22 cellular contexts compared by ENCODE assay signal in the genomic region with DNA sequence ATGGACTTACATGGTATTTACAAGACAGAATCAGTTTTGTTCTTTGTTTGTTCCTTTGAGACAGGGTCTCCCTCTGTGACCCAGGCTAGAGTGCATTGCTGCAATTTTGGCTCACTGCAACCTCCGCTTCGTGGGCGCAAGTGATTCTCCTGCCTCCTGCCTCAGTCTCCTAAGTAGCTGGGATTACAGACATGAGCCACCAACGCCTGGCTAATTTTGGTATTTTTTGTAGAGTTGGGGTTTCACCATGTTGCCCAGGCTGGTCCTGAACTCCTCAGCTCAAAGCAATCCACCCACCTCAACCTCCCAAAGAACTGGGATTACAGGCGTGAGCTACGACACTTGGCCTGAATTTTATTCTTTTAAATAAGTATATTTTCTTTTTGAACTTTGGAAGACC. TPM values are rescaled to one million over a fixed set of nuclear protein-coding genes. Genes with fewer than 3 reads are reported as not detected.
DNase-seq lines count a peak whose midpoint lies in the region; ATAC-seq, FAIRE-seq and TF ChIP-seq lines count a peak whose summit lies in the region.
"Had no signal": no experiment of that assay in that cellular context is flagged by ENCODE, and none has a peak within 500 bp of the region (broad histone marks: within the 10 kb centered on the region; RNA-seq: fewer than 3 reads in every experiment).

No MANE protein-coding gene starts in this region.

- H3K27ac ChIP-seq in sigmoid colon = no peak overlapping the region
- H3K27ac ChIP-seq: 22Rv1; A549; BLaER1 treated with 17β-estradiol and CSF1 and Interleukin-3, amounts not matched to agents 10 nM and 100 nM; C4-2B had no signal

- H3K4me1 ChIP-seq in sigmoid colon = no peaks in the 10 kb centered on the region
- H3K4me1 ChIP-seq: A549; BLaER1 treated with 17β-estradiol and CSF1 and Interleukin-3, amounts not matched to agents 10 nM and 100 nM; Caco-2 had no signal

- TF ChIP-seq POLR2A in GM12891 (IDR thresholded peaks at IDR 0.05; ENCODE audit: low read depth, low read length) = no peak
- TF ChIP-seq POLR2A in sigmoid colon (IDR thresholded peaks at IDR 0.05) = no peak

- H3K4me3 ChIP-seq in sigmoid colon = no peak overlapping the region
- H3K4me3 ChIP-seq: A549; BLaER1 treated with 17β-estradiol and CSF1 and Interleukin-3, amounts not matched to agents 10 nM and 100 nM had no signal

- ATAC-seq in stimulated activated effector memory CD8-positive, alpha-beta T cell treated with anti-CD3 and anti-CD28 coated beads, Interleukin-12 subunit alpha, Interleukin-12 subunit beta, amount 100 ng/mL, for 72 hours = no peak
- no peak for ATAC-seq in HG03135 (IDR thresholded peaks at IDR 0.05; ENCODE audit: unreplicated experiment)
- ATAC-seq: A549; CD8-positive, alpha-beta T cell had no signal

- H3K27me3 ChIP-seq in sigmoid colon = no peaks in the 10 kb centered on the region
- H3K27me3 ChIP-seq: BLaER1 treated with 17β-estradiol and CSF1 and Interleukin-3, amounts not matched to agents 10 nM and 100 nM had no signal

- TF ChIP-seq EP300 in sigmoid colon (IDR thresholded peaks at IDR 0.05) = no peak

- FAIRE-seq in GM12891 (lab: Jason Lieb, UNC) = peak; percentile 33
- FAIRE-seq: A549, D721Med, G401.6, GM12892, GM18507 had no signal

- no peak for TF ChIP-seq CTCF in sigmoid colon (IDR thresholded peaks at IDR 0.05)

- WGBS in sigmoid colon, 2 donors = 95 to 97% methylated on average over 6 of the region's 6 CpGs

- H3K4me3 Mint-ChIP-seq in stimulated activated effector memory CD8-positive, alpha-beta T cell treated with anti-CD3 and anti-CD28 coated beads, Interleukin-12 subunit alpha, Interleukin-12 subunit beta, amount 100 ng/mL, for 72 hours = no peak overlapping the region
- H3K4me3 Mint-ChIP-seq: B cell; CD4-positive, alpha-beta T cell; CD8-positive, alpha-beta T cell had no signal

- H3K9me3 ChIP-seq in sigmoid colon = no peaks in the 10 kb centered on the region
- H3K9me3 ChIP-seq: A549; BLaER1 treated with 17β-estradiol and CSF1 and Interleukin-3, amounts not matched to agents 10 nM and 100 nM; Caco-2 had no signal

- H3K4me1 Mint-ChIP-seq in stimulated activated effector memory CD8-positive, alpha-beta T cell treated with anti-CD3 and anti-CD28 coated beads, Interleukin-12 subunit alpha, Interleukin-12 subunit beta, amount 100 ng/mL, for 72 hours = peaks cover 6% of the 10 kb centered on the region
- H3K4me1 Mint-ChIP-seq: B cell had no signal

- intact Hi-C loops in head of caudate nucleus (cut with DNase I) = no loop called here
- intact Hi-C loops in sigmoid colon (cut with DNase I) = no loop called here

- DNase-seq in GM12891 (ENCODE audit: insufficient read length, low spot score) (no peak), head of caudate nucleus (peak in 25 of 42 donors; percentile 12 to 77 (median 41)), NCI-H1417 treated with DMSO at 0.1 percent for 48 hours (lab: John Stamatoyannopoulos, UW) (no peak), sigmoid colon (no peak)
- DNase-seq in stimulated activated effector memory CD8-positive, alpha-beta T cell treated with anti-CD3 and anti-CD28 coated beads, Interleukin-12 subunit alpha, Interleukin-12 subunit beta, amount 100 ng/mL, for 72 hours (ENCODE audit: low spot score in 2 of 2) = no peak
- DNase-seq: AML-193; Caco-2; Calu3; CD4-positive, alpha-beta T cell; CD8-positive, alpha-beta T cell; DMS79 treated with DMSO at 0.1 percent for 48 hours; GF-D8 had no signal

- H3K9me3 Mint-ChIP-seq in stimulated activated effector memory CD8-positive, alpha-beta T cell treated with anti-CD3 and anti-CD28 coated beads, Interleukin-12 subunit alpha, Interleukin-12 subunit beta, amount 100 ng/mL, for 72 hours = no peaks in the 10 kb centered on the region
- H3K9me3 Mint-ChIP-seq: CD4-positive, alpha-beta T cell; CD8-positive, alpha-beta T cell had no signal

- peak overlapping the region; percentile 37 for H3K27ac Mint-ChIP-seq in stimulated activated effector memory CD8-positive, alpha-beta T cell treated with anti-CD3 and anti-CD28 coated beads, Interleukin-12 subunit alpha, Interleukin-12 subunit beta, amount 100 ng/mL, for 72 hours
- H3K27ac Mint-ChIP-seq: B cell; CD4-positive, alpha-beta T cell; CD8-positive, alpha-beta T cell had no signal

- H3K36me3 Mint-ChIP-seq in stimulated activated effector memory CD8-positive, alpha-beta T cell treated with anti-CD3 and anti-CD28 coated beads, Interleukin-12 subunit alpha, Interleukin-12 subunit beta, amount 100 ng/mL, for 72 hours = peaks cover 97% of the 10 kb centered on the region

- H3K36me3 ChIP-seq in sigmoid colon = peaks cover 6 to 84% (median 22%) of the 10 kb centered on the region in 4 donors

TF ChIP-seq in GM12891, 5 proteins besides CTCF, POLR2A, EP300 and RAD21:
- TF ChIP-seq SPI1 (IDR thresholded peaks at IDR 0.05; ENCODE audit: low read depth, low read length) = no peak
- no peak for TF ChIP-seq POU2F2 (IDR thresholded peaks at IDR 0.05; ENCODE audit: low read depth, low read length)
- TF ChIP-seq PAX5 (IDR thresholded peaks at IDR 0.05; ENCODE audit: insufficient read depth, low read length, severe bottlenecking) = no peak
- no peak for TF ChIP-seq POLR2AphosphoS5 (IDR thresholded peaks at IDR 0.05; ENCODE audit: low read depth, low read length)
- no peak for TF ChIP-seq TAF1 (IDR thresholded peaks at IDR 0.05; ENCODE audit: low read depth, low read length)

RNA-seq across cellular contexts. Expression of gene RAB24, which starts 27.6 kb away (rescaled TPM):
- polyA plus RNA-seq in GM12891 (2012; ENCODE audit: low read depth, missing spikeins) = 28.4 TPM
- total RNA-seq in sigmoid colon = 10 to 100 TPM; 22.3 to 33.6 (median 29.4) TPM
- 10 to 100 TPM; 35.4 to 64.6 (median 50.4) TPM for polyA plus RNA-seq in sigmoid colon

RNA-seq across cellular contexts. Expression of gene PRELID1, which starts 27.7 kb away (rescaled TPM):
- 175 TPM for polyA plus RNA-seq in GM12891 (2012; ENCODE audit: low read depth, missing spikeins)
- 10 to 100 TPM; 59.3 to 64.9 (median 62.4) TPM for total RNA-seq in sigmoid colon
- polyA plus RNA-seq in sigmoid colon = 100 to 1,000 TPM; 231 to 330 (median 257) TPM

RNA-seq across cellular contexts. Expression of gene MXD3, which starts 35.8 kb away (rescaled TPM):
- 11.9 TPM for polyA plus RNA-seq in GM12891 (2012; ENCODE audit: low read depth, missing spikeins)
- 10 to 100 TPM in 2 of 4 donors, 1 to 10 TPM in 2; 7.2 to 23.8 (median 12.9) TPM for total RNA-seq in sigmoid colon
- polyA plus RNA-seq in sigmoid colon = 10 to 100 TPM in 1 of 3 donors, 1 to 10 TPM in 2; 2.1 to 20.7 (median 5.4) TPM

Comparison
In these comparisons a context has a peak if more than half of its experiments do, and no peak if none do; other contexts are left out.
1. DNase-seq: peak in head of caudate nucleus (25 of 42); none in GM12891 (single experiment), stimulated activated effector memory CD8-positive, alpha-beta T cell treated with anti-CD3 and anti-CD28 coated beads, Interleukin-12 subunit alpha, Interleukin-12 subunit beta, amount 100 ng/mL, for 72 hours (0 of 2), NCI-H1417 treated with DMSO at 0.1 percent for 48 hours (single experiment) and sigmoid colon (single experiment).